In genomic region chr3:196632033-196632751, GRCh38 we compare ENCODE assay signal across 8 cellular contexts. TPM values are rescaled to one million over a fixed set of nuclear protein-coding genes. Genes with fewer than 3 reads are reported as not detected.
A peak's percentile ranks its signal among the peaks of the same experiment; 100 is the strongest.
DNase-seq lines count a peak whose midpoint lies in the region; ATAC-seq lines count a peak whose summit lies in the region.

No MANE protein-coding gene starts in this region.

- peak; percentile 90 for DNase-seq in AG20443 (ENCODE audit: low spot score)
- peak; percentile 58 for DNase-seq in NCI-H446 treated with DMSO at 0.1 percent for 48 hours (lab: John Stamatoyannopoulos, UW)
- peak; percentile 84 for DNase-seq in activated CD4-positive, CD25-positive, alpha-beta regulatory T cell treated with anti-CD3 and anti-CD28 coated beads, Interleukin-2, amount 50 U/mL, for 72 hours
- peak; percentile 86 for DNase-seq in cerebellum (ENCODE audit: low spot score)
- DNase-seq in kidney glomerular epithelial cell (lab: John Stamatoyannopoulos, UW), result peak; percentile 56
- peak; percentile 65 to 67 for DNase-seq in stimulated activated CD4-positive, alpha-beta T cell treated with anti-CD3 and anti-CD28 coated beads, Interleukin-1b, Interleukin-23, amount 100 ng/mL, for 1 hour (ENCODE audit: low read depth in 2 of 2)

- ATAC-seq in GM19043 (IDR thresholded peaks at IDR 0.05; ENCODE audit: low read depth, unreplicated experiment), result peak; percentile 74
- ATAC-seq in HG03354 (IDR thresholded peaks at IDR 0.05; ENCODE audit: poor library complexity, severe bottlenecking, unreplicated experiment), result peak; percentile 75

RNA-seq across cellular contexts. Expression of gene NRROS, which starts 7.3 kb away (rescaled TPM):
- 1.9 TPM for total RNA-seq in cerebellum

Comparison
In these comparisons a context has a peak if more than half of its experiments do, and no peak if none do; other contexts are left out.
1. Peak in every context shown above with its lines: DNase-seq and ATAC-seq.